Comparison of ENCODE assay signal across 31 cellular contexts in the genomic region with DNA sequence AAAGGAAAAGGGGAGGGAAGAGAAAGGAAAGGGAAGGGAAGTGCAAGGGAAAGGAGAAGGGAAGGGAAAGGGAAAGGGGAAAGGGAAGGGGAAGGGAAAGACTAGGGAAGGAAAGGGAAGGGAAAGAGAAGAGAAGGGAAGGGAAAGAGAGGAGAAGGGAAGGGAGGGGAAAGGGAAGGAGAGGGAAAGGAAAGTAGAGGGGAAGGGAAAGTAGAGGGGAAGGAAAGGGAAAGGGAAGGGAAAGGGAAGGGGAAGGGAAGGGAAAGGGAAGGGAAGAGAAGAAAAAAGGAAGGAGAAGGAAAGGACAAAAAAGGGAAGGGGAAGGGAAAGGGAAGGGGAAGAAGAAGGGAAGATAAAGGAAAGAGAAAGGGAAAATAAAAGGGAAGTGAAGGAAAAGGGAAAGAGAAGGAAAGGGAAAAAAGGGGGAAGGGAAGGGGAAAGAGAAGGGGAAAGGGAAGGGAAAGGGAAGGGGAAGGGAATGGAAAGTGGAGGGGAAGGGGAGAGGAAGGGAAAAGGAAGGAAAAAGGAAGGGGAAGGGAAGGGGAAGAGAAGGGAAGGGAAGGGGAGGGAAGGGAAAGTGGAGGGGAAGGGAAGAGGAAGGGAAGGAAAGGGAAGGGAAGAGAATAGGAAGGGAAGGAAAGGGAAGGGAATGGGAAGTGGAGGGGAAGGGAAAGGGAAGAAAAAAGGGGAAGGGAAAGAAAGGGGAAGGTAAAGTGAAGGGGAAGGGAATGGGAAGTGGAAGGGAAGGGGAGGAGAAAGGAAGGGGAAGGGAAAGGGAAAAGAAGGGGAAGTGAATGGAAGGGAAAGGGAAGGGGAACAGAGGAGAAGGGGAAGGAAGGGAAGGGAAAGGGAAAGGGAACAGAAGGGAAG.
"Had no signal": no experiment of that assay in that cellular context is flagged by ENCODE, and none has a peak within 500 bp of the region (broad histone marks: within the 10 kb centered on the region; RNA-seq: fewer than 3 reads in every experiment).

No MANE protein-coding gene starts in this region.

- H3K4me3 ChIP-seq: pancreas, psoas muscle, skin epidermis, smooth muscle cell, spleen, suprapubic skin, testis, tibial artery, transverse colon, upper lobe of right lung, uterus had no signal

- H3K36me3 ChIP-seq: neutrophil, pancreas, spleen, suprapubic skin, tibial artery, transverse colon, upper lobe of right lung, uterus had no signal

- H3K4me2 ChIP-seq: smooth muscle cell had no signal

- H3K4me3 Mint-ChIP-seq: naive thymus-derived CD4-positive, alpha-beta T cell; natural killer cell; nephron progenitor cell; neural crest cell; stimulated activated memory B cell treated with anti-CD40 and anti-IgM and Interleukin-4, amounts not matched to agents 10 μg/mL and 1 μg/mL and 100 μg/mL, for 72 hours; stimulated activated naive CD8-positive, alpha-beta T cell treated with anti-CD3 and anti-CD28 coated beads, Interleukin-15, amount 100 ng/mL, for 72 hours; type B pancreatic cell had no signal

- H3K9me3 ChIP-seq: neutrophil, pancreas, psoas muscle, suprapubic skin, testis, tibial artery, transverse colon, upper lobe of right lung, uterus had no signal

- H3K27ac ChIP-seq: neutrophil, pancreas, psoas muscle, skin epidermis, spleen, suprapubic skin, testis, tibial artery, transverse colon, upper lobe of right lung, uterus had no signal

- H3K4me1 ChIP-seq: pancreas, psoas muscle, spleen, suprapubic skin, testis, tibial artery, transverse colon, upper lobe of right lung, uterus had no signal

- H3K27me3 Mint-ChIP-seq: stimulated activated memory B cell treated with anti-CD40 and anti-IgM and Interleukin-4, amounts not matched to agents 10 μg/mL and 1 μg/mL and 100 μg/mL, for 72 hours had no signal

- H3K4me1 Mint-ChIP-seq: naive thymus-derived CD4-positive, alpha-beta T cell; natural killer cell; nephron progenitor cell; neural crest cell; stimulated activated memory B cell treated with anti-CD40 and anti-IgM and Interleukin-4, amounts not matched to agents 10 μg/mL and 1 μg/mL and 100 μg/mL, for 72 hours; stimulated activated naive CD8-positive, alpha-beta T cell treated with anti-CD3 and anti-CD28 coated beads, Interleukin-15, amount 100 ng/mL, for 72 hours had no signal

- H3K27me3 ChIP-seq: neutrophil, pancreas, spleen, suprapubic skin, testis, transverse colon, uterus had no signal

- H3K27ac Mint-ChIP-seq: naive thymus-derived CD4-positive, alpha-beta T cell; natural killer cell; nephron progenitor cell; progenitor cell of endocrine pancreas; stimulated activated memory B cell treated with anti-CD40 and anti-IgM and Interleukin-4, amounts not matched to agents 10 μg/mL and 1 μg/mL and 100 μg/mL, for 72 hours; stimulated activated naive CD8-positive, alpha-beta T cell treated with anti-CD3 and anti-CD28 coated beads, Interleukin-15, amount 100 ng/mL, for 72 hours; type B pancreatic cell had no signal

- FAIRE-seq: pancreas had no signal

- DNase-seq: naive thymus-derived CD4-positive, alpha-beta T cell; natural killer cell; nephron progenitor cell; nucleus accumbens; pancreas; psoas muscle; right cardiac atrium; spleen; stimulated activated CD4-positive, alpha-beta T cell treated with anti-CD3 and anti-CD28 coated beads, Interleukin-12 subunit alpha, Interleukin-12 subunit beta, amount 100 ng/mL, for 4 hours; stimulated activated CD4-positive, alpha-beta T cell treated with anti-CD3 and anti-CD28 coated beads, Interleukin-1b, Interleukin-23, amount 100 ng/mL, for 48 hours; stimulated activated CD4-positive, alpha-beta T cell treated with anti-CD3 and anti-CD28 coated beads, Interleukin-4, amount 100 ng/mL, for 1 hour; stimulated activated CD4-positive, alpha-beta T cell treated with anti-CD3 and anti-CD28 coated beads, Interleukin-4, amount 100 ng/mL, for 4 hours; stimulated activated CD8-positive, alpha-beta memory T cell treated with anti-CD3 and anti-CD28 coated beads, Interleukin-4, amount 100 ng/mL, for 48 hours; stimulated activated naive CD4-positive, alpha-beta T cell; stimulated activated naive CD8-positive, alpha-beta T cell treated with anti-CD3 and anti-CD28 coated beads, Interleukin-15, amount 100 ng/mL, for 72 hours; stimulated activated naive CD8-positive, alpha-beta T cell treated with anti-CD3 and anti-CD28 coated beads, Interleukin-15, Interleukin-2, amounts not matched to agents 100 U/mL and 50 U/mL, for 24 hours; substantia nigra; testis; tibial artery; transverse colon; upper lobe of right lung; uterus had no signal

- H3K9me3 Mint-ChIP-seq: nephron progenitor cell; neural crest cell; stimulated activated memory B cell treated with anti-CD40 and anti-IgM and Interleukin-4, amounts not matched to agents 10 μg/mL and 1 μg/mL and 100 μg/mL, for 72 hours; stimulated activated naive CD8-positive, alpha-beta T cell treated with anti-CD3 and anti-CD28 coated beads, Interleukin-15, amount 100 ng/mL, for 72 hours; type B pancreatic cell had no signal

- ATAC-seq: naive thymus-derived CD4-positive, alpha-beta T cell; natural killer cell; pancreas; psoas muscle; right cardiac atrium; sciatic nerve; stimulated activated memory B cell treated with anti-CD40 and anti-IgM and Interleukin-4, amounts not matched to agents 10 μg/mL and 1 μg/mL and 100 μg/mL, for 72 hours; stimulated activated naive CD8-positive, alpha-beta T cell treated with anti-CD3 and anti-CD28 coated beads, Interleukin-15, amount 100 ng/mL, for 72 hours; stimulated activated naive CD8-positive, alpha-beta T cell treated with anti-CD3 and anti-CD28 coated beads, Interleukin-15, Interleukin-2, amounts not matched to agents 100 U/mL and 50 U/mL, for 24 hours; upper lobe of right lung had no signal

- H3K36me3 Mint-ChIP-seq: naive thymus-derived CD4-positive, alpha-beta T cell; natural killer cell; stimulated activated memory B cell treated with anti-CD40 and anti-IgM and Interleukin-4, amounts not matched to agents 10 μg/mL and 1 μg/mL and 100 μg/mL, for 72 hours; type B pancreatic cell had no signal
